21 cellular contexts compared by ENCODE assay signal in the genomic region with DNA sequence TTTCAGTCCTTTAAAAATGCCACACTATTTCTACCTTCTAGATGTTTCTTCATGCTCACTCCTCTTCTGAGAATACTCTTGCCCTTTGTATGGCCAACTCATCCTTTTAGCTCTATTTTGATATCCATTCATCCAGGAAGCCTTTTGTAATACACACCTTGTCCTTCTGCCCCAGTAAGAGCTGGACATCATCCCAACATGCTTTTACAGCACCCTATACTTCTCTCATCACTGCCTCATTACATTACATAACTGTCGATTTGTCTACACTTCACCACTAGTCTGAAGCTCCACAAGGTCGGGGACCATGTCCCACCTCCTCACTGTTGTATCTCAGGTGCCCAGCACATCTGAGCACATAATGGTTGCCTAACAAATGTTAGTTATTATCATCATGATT. TPM values are rescaled to one million over a fixed set of nuclear protein-coding genes. Genes with fewer than 3 reads are reported as not detected.
"Had no signal": no experiment of that assay in that cellular context is flagged by ENCODE, and none has a peak within 500 bp of the region (broad histone marks: within the 10 kb centered on the region; RNA-seq: fewer than 3 reads in every experiment).

No MANE protein-coding gene starts in this region.

- H3K27me3 ChIP-seq: breast epithelium had no signal

- DNase-seq: activated CD4-positive, alpha-beta T cell treated with anti-CD3 and anti-CD28 coated beads for 48 hours; activated CD4-positive, alpha-beta T cell treated with anti-CD3 and anti-CD28 coated beads, Interleukin-2, amount 50 U/mL, for 48 hours; activated CD8-positive, alpha-beta memory T cell treated with anti-CD3 and anti-CD28 coated beads, Interleukin-2, amount 10 ng/mL, durations not matched to agents 7 days and 5 days; activated effector memory CD4-positive, alpha-beta T cell treated with Interleukin-2 at 50 U/mL for 16 hours; activated naive CD4-positive, alpha-beta T cell; activated T-cell treated with anti-CD3 and anti-CD28 coated beads, Interleukin-2, amount 50 U/mL, for 24 hours; aorta; caudate nucleus; MM.1S; NCI-H1105 treated with DMSO at 0.1 percent for 48 hours; NCI-H1436 treated with DMSO at 0.1 percent for 48 hours; NCI-H187 treated with DMSO at 0.1 percent for 48 hours; NCI-H2081 treated with DMSO at 0.1 percent for 48 hours; NCI-H446; NCI-H524; T-helper 1 cell; WERI-Rb-1 had no signal

- H3K27ac ChIP-seq: breast epithelium, SK-N-MC, WERI-Rb-1 had no signal

- H3K36me3 ChIP-seq: breast epithelium, WERI-Rb-1 had no signal

- H3K4me3 ChIP-seq: breast epithelium, SK-N-MC had no signal

- H3K4me1 ChIP-seq: breast epithelium had no signal

- ATAC-seq: activated CD8-positive, alpha-beta memory T cell treated with anti-CD3 and anti-CD28 coated beads, Interleukin-2, amount 10 ng/mL, durations not matched to agents 7 days and 5 days had no signal

- H3K9me3 ChIP-seq: breast epithelium had no signal

RNA-seq across cellular contexts. Expression of gene PRR15, which starts 29.2 kb away (rescaled TPM):
- total RNA-seq: activated CD8-positive, alpha-beta memory T cell treated with anti-CD3 and anti-CD28 coated beads, Interleukin-2, amount 10 ng/mL, durations not matched to agents 7 days and 5 days; activated T-helper 1 cell treated with anti-CD3 and anti-CD28 coated beads, Interleukin-12 subunit alpha, Interleukin-12 subunit beta, Interleukin-2, Interleukin-4 antibody, amounts not matched to agents 30 ng/mL and 10 ng/mL and 1 ng/mL, durations not matched to agents 14 hours and 24 hours and 36 hours; T-helper 2 cell treated with Interferon-gamma antibody and Interleukin-4, amounts not matched to agents 100 ng/mL and 5 ng/mL, for 36 hours had no signal
